ENCODE assay signal across 29 cellular contexts in the genomic region with DNA sequence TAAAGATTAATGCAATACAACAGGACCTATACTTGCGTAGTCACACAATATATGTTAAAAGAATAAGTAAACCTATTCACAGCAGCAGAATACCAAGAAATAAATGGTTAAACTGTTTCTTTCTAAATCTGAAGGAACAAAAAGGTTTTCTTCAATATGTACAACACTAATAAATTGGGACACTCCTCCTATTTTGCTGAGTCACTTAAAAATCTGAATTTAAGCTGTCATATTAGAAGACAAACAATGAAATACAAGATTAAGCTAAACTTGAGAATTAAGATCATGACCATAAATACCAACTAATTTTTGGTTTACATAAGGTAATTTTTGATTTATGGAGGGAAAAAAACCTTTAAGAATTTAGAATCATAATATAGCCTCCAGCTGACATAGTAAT.
"Had no signal": no experiment of that assay in that cellular context is flagged by ENCODE, and none has a peak within 500 bp of the region (broad histone marks: within the 10 kb centered on the region; RNA-seq: fewer than 3 reads in every experiment).

No MANE protein-coding gene starts in this region.

- H3K4me3 ChIP-seq: ascending aorta, breast epithelium, cardiac muscle cell, coronary artery, dorsolateral prefrontal cortex had no signal

- ATAC-seq: activated CD4-positive, CD25-positive, alpha-beta regulatory T cell treated with anti-CD3 and anti-CD28 coated beads, Interleukin-2, amount 50 U/mL, for 24 hours; activated CD8-positive, alpha-beta T cell treated with anti-CD3 and anti-CD28 coated beads for 36 hours; activated naive CD4-positive, alpha-beta T cell treated with anti-CD3 and anti-CD28 coated beads, Interleukin-2, amount 50 U/mL, for 72 hours had no signal

- DNase-seq: activated B cell treated with CpG ODN at 0.5 μM for 24 hours; activated CD4-positive, alpha-beta T cell treated with anti-CD3 and anti-CD28 coated beads for 48 hours; activated CD4-positive, alpha-beta T cell treated with anti-CD3 and anti-CD28 coated beads, Interleukin-2, amount 50 U/mL, for 1 hour; activated CD4-positive, alpha-beta T cell treated with anti-CD3 and anti-CD28 coated beads, Interleukin-2, amount 50 U/mL, for 48 hours; activated CD8-positive, alpha-beta memory T cell treated with anti-CD3 and anti-CD28 coated beads for 24 hours; activated CD8-positive, alpha-beta T cell treated with anti-CD3 and anti-CD28 coated beads for 36 hours; activated gamma-delta T cell; activated naive CD4-positive, alpha-beta T cell; activated naive CD4-positive, alpha-beta T cell treated with anti-CD3 and anti-CD28 coated beads, Interleukin-2, amount 10 ng/mL, durations not matched to agents 7 days and 5 days; activated naive CD8-positive, alpha-beta T cell treated with anti-CD3 and anti-CD28 coated beads, Interleukin-2, amount 10 ng/mL, durations not matched to agents 7 days and 5 days; activated T-cell treated with anti-CD3 and anti-CD28 coated beads, Interleukin-2, amount 50 U/mL, for 48 hours; central memory CD4-positive, alpha-beta T cell; dorsolateral prefrontal cortex; effector CD4-positive, alpha-beta T cell; foreskin fibroblast; head of caudate nucleus; hippocampal formation; T1000; WERI-Rb-1 had no signal

- H3K27me3 ChIP-seq: ascending aorta, breast epithelium, cardiac muscle cell, dorsolateral prefrontal cortex had no signal

- H3K4me1 ChIP-seq: ascending aorta, breast epithelium had no signal

- H3K9me3 ChIP-seq: ascending aorta, breast epithelium had no signal

- H3K36me3 ChIP-seq: breast epithelium had no signal

- H3K27ac ChIP-seq: ascending aorta, breast epithelium, cardiac muscle cell, coronary artery, dorsolateral prefrontal cortex, epithelial cell of prostate, WERI-Rb-1 had no signal

- FAIRE-seq: endometrium, endothelial cell of umbilical vein, frontal cortex had no signal
